1 cellular context compared by ENCODE assay signal in the genomic region with DNA sequence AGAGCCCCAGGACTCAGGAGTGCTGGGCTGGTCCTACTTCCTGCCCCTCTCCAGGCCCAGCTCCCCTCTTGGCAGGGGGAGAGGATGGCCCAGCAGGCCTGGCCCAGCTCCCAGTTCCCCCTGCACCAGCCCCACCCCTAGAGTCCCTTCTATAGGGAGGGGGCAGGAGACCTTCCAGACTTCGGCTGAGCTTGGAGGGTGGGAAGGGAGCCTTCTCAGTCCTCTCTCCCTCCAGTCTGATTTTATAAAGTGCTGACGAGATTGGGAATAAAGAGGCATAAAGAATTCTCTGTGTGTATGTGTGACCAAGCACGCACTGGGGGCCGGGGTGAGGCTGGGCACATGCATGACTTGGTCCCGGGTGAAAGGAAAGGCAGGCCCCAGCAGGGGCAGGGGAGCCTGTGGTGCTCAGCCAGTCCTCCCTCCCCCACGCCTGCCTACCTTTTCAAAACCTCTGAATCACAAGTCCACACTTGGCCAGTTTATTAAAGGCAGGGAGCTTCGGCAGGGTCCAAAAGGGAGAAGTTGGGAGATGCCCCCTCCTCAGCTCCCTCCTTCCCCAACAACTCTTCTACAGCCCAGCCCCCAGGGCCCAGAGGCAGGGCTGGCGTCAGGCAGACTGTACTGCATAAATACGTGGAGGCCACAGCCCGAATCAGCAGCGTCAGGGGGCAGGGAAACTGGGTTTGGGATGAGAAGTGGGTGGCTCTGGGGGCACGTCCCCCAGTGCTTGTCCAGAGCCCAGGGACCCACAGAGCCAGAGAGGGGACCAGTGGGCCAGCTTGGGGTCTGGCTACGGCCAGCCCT.
TF ChIP-seq lines count a peak whose summit lies in the region.

No MANE protein-coding gene starts in this region.

TF ChIP-seq in SK-N-SH, 30 proteins besides CTCF, POLR2A, EP300 and RAD21 (continued from another document):
- TF ChIP-seq USF1 (IDR thresholded peaks at IDR 0.05; ENCODE audit: borderline replicate concordance, low read depth) (no peak), GATA2 (CRISPR knock-in tag; IDR thresholded peaks at IDR 0.05) (no peak), REST (IDR thresholded peaks at IDR 0.05; ENCODE audit: low read depth, low read length) (no peak), TAF1 (IDR thresholded peaks at IDR 0.05; ENCODE audit: borderline replicate concordance, low read depth, low read length) (no peak), NFIC (IDR thresholded peaks at IDR 0.05; ENCODE audit: borderline replicate concordance) (no peak), FOXM1 (IDR thresholded peaks at IDR 0.05; ENCODE audit: low read depth) (no peak), MXI1 (IDR thresholded peaks at IDR 0.05; ENCODE audit: low read depth, low read length) (no peak), FOSL2 (IDR thresholded peaks at IDR 0.05; ENCODE audit: borderline replicate concordance, low read depth) (no peak), NRF1 (IDR thresholded peaks at IDR 0.05; ENCODE audit: low read depth, low read length) (no peak), PBX3 (IDR thresholded peaks at IDR 0.05) (no peak), POLR2AphosphoS5 (IDR thresholded peaks at IDR 0.05; ENCODE audit: low read depth, low read length) (no peak)
- TF ChIP-seq, protein P1, sequence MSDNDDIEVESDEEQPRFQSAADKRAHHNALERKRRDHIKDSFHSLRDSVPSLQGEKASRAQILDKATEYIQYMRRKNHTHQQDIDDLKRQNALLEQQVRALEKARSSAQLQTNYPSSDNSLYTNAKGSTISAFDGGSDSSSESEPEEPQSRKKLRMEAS (IDR thresholded peaks at IDR 0.05; ENCODE audit: low read depth): no peak
TF ChIP-seq in SK-N-SH: peak in this region for 0.
